In genomic region chr6:139017227-139017626, GRCh38 we compare ENCODE assay signal across 2 cellular contexts.
TF ChIP-seq lines count a peak whose summit lies in the region.

No MANE protein-coding gene starts in this region.

TF ChIP-seq in liver, 16 proteins besides CTCF, POLR2A, EP300 and RAD21:
- peak; percentile 51 for TF ChIP-seq REST (IDR thresholded peaks at IDR 0.05)
- TF ChIP-seq RXRA (IDR thresholded peaks at IDR 0.05), result peak; percentile 71 to 84
- peak; percentile 69 for TF ChIP-seq HNF4G (IDR thresholded peaks at IDR 0.05)
- no peak for TF ChIP-seq FOXA2 (IDR thresholded peaks at IDR 0.05)
- no peak for TF ChIP-seq GABPA (IDR thresholded peaks at IDR 0.05 in 1 of 2, conservative IDR thresholded peaks at IDR 0.05 in 1 of 2)
- TF ChIP-seq TAF1 (conservative IDR thresholded peaks at IDR 0.05), result no peak
- TF ChIP-seq MAX (IDR thresholded peaks at IDR 0.05), result peak; percentile 42
- peak; percentile 53 for TF ChIP-seq NR2F2 (IDR thresholded peaks at IDR 0.05)
- TF ChIP-seq YY1 (IDR thresholded peaks at IDR 0.05), result peak; percentile 28
- peak; percentile 79 for TF ChIP-seq SP1 (IDR thresholded peaks at IDR 0.05)
- TF ChIP-seq EGR1 (IDR thresholded peaks at IDR 0.05; ENCODE audit: low read depth in 2 of 2), result no peak
- peak; percentile 13 for TF ChIP-seq FOXA1 (IDR thresholded peaks at IDR 0.05)
- TF ChIP-seq HNF4A (conservative IDR thresholded peaks at IDR 0.05), result peak; percentile 89 to 93
- no peak for TF ChIP-seq ATF3 (IDR thresholded peaks at IDR 0.05)
- no peak for TF ChIP-seq ZBTB33 (IDR thresholded peaks at IDR 0.05)
- peak in 1 of 2 donors; percentile 73 for TF ChIP-seq JUND (IDR thresholded peaks at IDR 0.05)
TF ChIP-seq in liver: peak in this region for 10.

TF ChIP-seq in HepG2, 621 proteins besides CTCF, POLR2A, EP300 and RAD21:
- TF ChIP-seq KLF9 (CRISPR knock-in tag; IDR thresholded peaks at IDR 0.05; ENCODE audit: low read depth) (no peak), ZSCAN12 (CRISPR knock-in tag; IDR thresholded peaks at IDR 0.05) (no peak), SMARCE1 (IDR thresholded peaks at IDR 0.05; ENCODE audit: borderline replicate concordance) (no peak), SKI (IDR thresholded peaks at IDR 0.05; ENCODE audit: partially characterized antibody) (no peak), MNT (IDR thresholded peaks at IDR 0.05) (no peak), BRD4 (CRISPR knock-in tag; IDR thresholded peaks at IDR 0.05) (no peak), REXO4 (CRISPR knock-in tag; IDR thresholded peaks at IDR 0.05; ENCODE audit: borderline replicate concordance) (no peak), TOPORS (CRISPR knock-in tag; IDR thresholded peaks at IDR 0.05) (no peak), RFX1 (IDR thresholded peaks at IDR 0.05) (no peak), MTF1 (CRISPR knock-in tag; IDR thresholded peaks at IDR 0.05) (no peak), KDM5B (CRISPR knock-in tag; IDR thresholded peaks at IDR 0.05; ENCODE audit: borderline replicate concordance) (no peak)
